13 cellular contexts compared by ENCODE assay signal in the genomic region with DNA sequence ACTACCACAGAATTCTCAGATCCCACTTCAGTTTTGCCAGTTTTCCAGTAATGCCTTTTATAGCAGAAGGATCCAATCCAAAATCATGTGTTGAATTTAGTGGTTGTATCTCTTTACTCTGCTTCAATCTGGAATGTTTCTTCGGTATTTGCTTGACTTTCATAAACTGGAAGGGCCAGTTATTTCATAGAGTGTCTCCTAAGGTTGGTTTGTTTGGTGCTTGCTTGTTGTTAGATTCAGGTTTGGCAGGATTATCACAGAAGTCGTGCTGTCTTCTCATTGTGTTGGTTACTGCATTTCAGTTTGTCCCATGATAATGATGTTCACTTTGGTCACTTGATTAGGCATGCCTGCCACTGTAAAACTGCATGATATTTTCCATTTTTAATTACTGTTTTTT. TPM values are rescaled to one million over a fixed set of nuclear protein-coding genes. Genes with fewer than 3 reads are reported as not detected.
DNase-seq lines count a peak whose midpoint lies in the region; ATAC-seq and TF ChIP-seq lines count a peak whose summit lies in the region.
"Had no signal": no experiment of that assay in that cellular context is flagged by ENCODE, and none has a peak within 500 bp of the region (broad histone marks: within the 10 kb centered on the region; RNA-seq: fewer than 3 reads in every experiment).

No MANE protein-coding gene starts in this region.

- no peak overlapping the region for H2AK9ac ChIP-seq in IMR-90 (replicated peaks; ENCODE audit: low read depth, low read length, poor library complexity)

- 80% methylated on average over 1 of the region's 2 CpGs; no CpG with 5 or more reads in 1 of the 2 experiments for WGBS in IMR-90 (ENCODE audit: extremely low coverage in 2 of 2, insufficient read length in 1 of 2), 2 experiments
- no CpG with 5 or more reads among the region's 2 CpGs for WGBS in trophoblast cell (ENCODE audit: extremely low coverage, insufficient coverage, insufficient read length)

- peak overlapping the region; percentile 75; the same call in 1 of the 2 replicates for H3K18ac ChIP-seq in IMR-90 (ENCODE audit: low read depth, low read length)
- no peak overlapping the region for H3K18ac ChIP-seq in trophoblast cell (ENCODE audit: low read length)

- H2BK12ac ChIP-seq in trophoblast cell (ENCODE audit: low read length), result no peak overlapping the region

- H3K14ac ChIP-seq in IMR-90 (replicated peaks; ENCODE audit: low read depth, low read length), result peak overlapping the region; percentile 30; the same call in 1 of the 2 replicates
- H3K14ac ChIP-seq in trophoblast cell (ENCODE audit: low read length), result no peak overlapping the region

- BruUV-seq in IMR-90 (replicated peaks; lab: Mats Ljungman, UMichigan), result no TSS peak

- no peaks in the 10 kb centered on the region for H4K20me1 ChIP-seq in IMR-90 (ENCODE audit: insufficient read depth, low read length)
- H4K20me1 ChIP-seq: BLaER1 treated with 17β-estradiol and CSF1 and Interleukin-3, amounts not matched to agents 10 nM and 100 nM had no signal

- TF ChIP-seq CTCF in IMR-90 (conservative IDR thresholded peaks at IDR 0.05; ENCODE audit: low read depth, low read length) (no peak), VCaP (conservative IDR thresholded peaks at IDR 0.05) (no peak)

- H3K27me3 ChIP-seq in IMR-90 (ENCODE audit: control insufficient read depth, insufficient read depth, low read length), result no peaks in the 10 kb centered on the region
- H3K27me3 ChIP-seq in trophoblast cell (ENCODE audit: insufficient read depth, low read length), result no peaks in the 10 kb centered on the region
- H3K27me3 ChIP-seq: BLaER1 treated with 17β-estradiol and CSF1 and Interleukin-3, amounts not matched to agents 10 nM and 100 nM had no signal

- dilution Hi-C loops in IMR-90 (cut with HindIII; ENCODE audit: low sequenced_read_pairs, unreplicated experiment), result no loop called here

- no peak overlapping the region for H2AFZ ChIP-seq in IMR-90 (replicated peaks; ENCODE audit: low read length, poor library complexity)
- no peak overlapping the region for H2AFZ ChIP-seq in trophoblast cell (ENCODE audit: insufficient read depth, low read length, poor library complexity)

- no peak overlapping the region for H2BK5ac ChIP-seq in IMR-90 (ENCODE audit: low read depth, low read length, poor library complexity, severe bottlenecking)
- no peak overlapping the region for H2BK5ac ChIP-seq in trophoblast cell (ENCODE audit: low read depth, low read length, poor library complexity)

- DNase-seq in IMR-90 (no peak), trophoblast cell (peak; percentile 4 to 62), anterior cingulate cortex (lab: John Stamatoyannopoulos, UW) (no peak), NCI-H1694 treated with DMSO at 0.1 percent for 48 hours (lab: John Stamatoyannopoulos, UW) (no peak)
- DNase-seq: Calu3; CD8-positive, alpha-beta T cell; DMS79 treated with DMSO at 0.1 percent for 48 hours; GF-D8 had no signal

- TF ChIP-seq POLR2A in IMR-90 (IDR thresholded peaks at IDR 0.05; ENCODE audit: low read depth, low read length), result no peak

- H3K4me3 ChIP-seq in IMR-90 (ENCODE audit: insufficient read depth, low read depth, low read length) (no peak overlapping the region), trophoblast cell (ENCODE audit: low read depth, low read length) (no peak overlapping the region)
- H3K4me3 ChIP-seq: BLaER1 treated with 17β-estradiol and CSF1 and Interleukin-3, amounts not matched to agents 10 nM and 100 nM; HAP-1 had no signal

- H3K56ac ChIP-seq in IMR-90 (ENCODE audit: extremely low read depth, insufficient read depth, low read length), result no peak overlapping the region

- H3K79me1 ChIP-seq in IMR-90 (ENCODE audit: low read depth in 1 of 2, low read length in 2 of 2) (peaks cover 14 to 52% of the 10 kb centered on the region in 2 experiments), trophoblast cell (ENCODE audit: low read length) (no peaks in the 10 kb centered on the region)

- H3K79me2 ChIP-seq in trophoblast cell (ENCODE audit: control insufficient read depth, insufficient read depth, low read length, poor library complexity), result no peaks in the 10 kb centered on the region

- H4K12ac ChIP-seq in trophoblast cell (ENCODE audit: low read depth, low read length), result no peak overlapping the region

- no peak for TF ChIP-seq RAD21 in IMR-90 (IDR thresholded peaks at IDR 0.05; ENCODE audit: low read length)

- no peak overlapping the region; the same call in 1 of the 2 replicates for H4K5ac ChIP-seq in IMR-90 (ENCODE audit: low read depth, low read length)

- POLR2A ChIA-PET in IMR-90 (lab: Charles Lee; ENCODE audit: unreplicated experiment), result no interaction called here

- H3K23ac ChIP-seq in IMR-90 (ENCODE audit: low read depth, low read length) (peak overlapping the region; percentile 35; the same call in 1 of the 2 replicates), trophoblast cell (ENCODE audit: low read length) (no peak overlapping the region)

- peaks cover 15% of the 10 kb centered on the region for H3K4me1 ChIP-seq in IMR-90 (ENCODE audit: control insufficient read depth, insufficient read depth, low read length)
- peaks cover 0 to 2% of the 10 kb centered on the region in 2 experiments for H3K4me1 ChIP-seq in trophoblast cell (ENCODE audit: control insufficient read depth in 1 of 2, insufficient read depth in 2 of 2, low read length in 2 of 2)
- H3K4me1 ChIP-seq: BLaER1 treated with 17β-estradiol and CSF1 and Interleukin-3, amounts not matched to agents 10 nM and 100 nM had no signal

- no peak overlapping the region for H2BK20ac ChIP-seq in IMR-90 (ENCODE audit: low read depth, low read length)

- ATAC-seq in IMR-90 (ENCODE audit: low read depth) (no peak), HG03432 (IDR thresholded peaks at IDR 0.05; ENCODE audit: unreplicated experiment) (no peak)
- ATAC-seq: CD8-positive, alpha-beta T cell had no signal

- no peak overlapping the region for H3K9ac ChIP-seq in IMR-90 (ENCODE audit: low read depth, low read length)
- H3K9ac ChIP-seq in trophoblast cell (ENCODE audit: low read length), result no peak overlapping the region
- H3K9ac ChIP-seq: BLaER1 treated with 17β-estradiol and CSF1 and Interleukin-3, amounts not matched to agents 10 nM and 100 nM had no signal

- CTCF ChIA-PET in IMR-90 (lab: Yijun Ruan, JAX), result interaction anchor here (0.6 kb wide), 2 partner anchors 27 to 179 kb away, joined by 3 to 4 read pairs; no protein-coding TSS in a partner anchor

- no peak overlapping the region for H4K8ac ChIP-seq in IMR-90 (ENCODE audit: low read depth in 2 of 2, low read length in 2 of 2)
- no peak overlapping the region for H4K8ac ChIP-seq in trophoblast cell (ENCODE audit: low read depth, low read length)

- peak overlapping the region; percentile 4; the same call in 1 of the 2 replicates for H2AK5ac ChIP-seq in IMR-90 (ENCODE audit: low read depth, low read length)
- no peak overlapping the region for H2AK5ac ChIP-seq in trophoblast cell (ENCODE audit: low read length)

- intact Hi-C loops in IMR-90 (cut with micrococcal nuclease), result no loop called here

- H3K4me2 ChIP-seq in IMR-90 (ENCODE audit: low read depth, low read length) (peak overlapping the region; percentile 33; the same call in 1 of the 2 replicates), trophoblast cell (ENCODE audit: low read length) (no peak overlapping the region)
- H3K4me2 ChIP-seq: BLaER1 treated with 17β-estradiol and CSF1 and Interleukin-3, amounts not matched to agents 10 nM and 100 nM had no signal

- H3K27ac ChIP-seq in IMR-90 (ENCODE audit: insufficient read depth, low read length) (no peak overlapping the region), VCaP (peak overlapping the region; percentile 40), trophoblast cell (ENCODE audit: low read depth, low read length) (no peak overlapping the region)
- H3K27ac ChIP-seq: BLaER1 treated with 17β-estradiol and CSF1 and Interleukin-3, amounts not matched to agents 10 nM and 100 nM had no signal

- in situ Hi-C loops in IMR-90 (cut with MboI; ENCODE audit: low sequenced_read_pairs), result no loop called here

- no peak overlapping the region for H2BK15ac ChIP-seq in IMR-90 (ENCODE audit: low read depth, low read length)

- H2BK120ac ChIP-seq in IMR-90 (ENCODE audit: low read depth, low read length) (no peak overlapping the region), trophoblast cell (ENCODE audit: insufficient read depth, low read length, poor library complexity) (no peak overlapping the region)

- 0 out of 2 replicates have a peak, but pooled peaks cover 3% of the 10 kb centered on the region for H3K9me1 ChIP-seq in IMR-90 (ENCODE audit: insufficient read depth, low read length)

- H3K9me3 ChIP-seq in IMR-90 (ENCODE audit: control insufficient read depth, insufficient read depth, low read length) (no peaks in the 10 kb centered on the region), trophoblast cell (ENCODE audit: insufficient read depth, low read depth, low read length) (peaks cover 1% of the 10 kb centered on the region)
- H3K9me3 ChIP-seq: BLaER1 treated with 17β-estradiol and CSF1 and Interleukin-3, amounts not matched to agents 10 nM and 100 nM; HAP-1 had no signal

- H4K91ac ChIP-seq in IMR-90 (ENCODE audit: insufficient read depth, low read depth, low read length) (no peak overlapping the region), trophoblast cell (ENCODE audit: low read depth, low read length) (no peak overlapping the region)

- no peaks in the 10 kb centered on the region for H3K36me3 ChIP-seq in IMR-90 (ENCODE audit: control insufficient read depth, insufficient read depth, low read length)
- no peaks in the 10 kb centered on the region for H3K36me3 ChIP-seq in trophoblast cell (ENCODE audit: control insufficient read depth in 1 of 2, insufficient read depth in 2 of 2, low read length in 2 of 2)
- H3K36me3 ChIP-seq: BLaER1 treated with 17β-estradiol and CSF1 and Interleukin-3, amounts not matched to agents 10 nM and 100 nM; HAP-1 had no signal

- no peak overlapping the region for H3K4ac ChIP-seq in IMR-90 (ENCODE audit: low read depth, low read length)
- no peak overlapping the region for H3K4ac ChIP-seq in trophoblast cell (ENCODE audit: low read depth, low read length)

TF ChIP-seq in IMR-90, 13 proteins besides CTCF, POLR2A, EP300 and RAD21 (continues in another document):
- TF ChIP-seq RCOR1 (IDR thresholded peaks at IDR 0.05; ENCODE audit: insufficient replicate concordance, low read length), result no peak
- TF ChIP-seq USF2 (IDR thresholded peaks at IDR 0.05; ENCODE audit: low read depth, low read length), result no peak
- TF ChIP-seq MAFK (IDR thresholded peaks at IDR 0.05; ENCODE audit: low read depth, low read length), result no peak
- no peak for TF ChIP-seq CEBPB (IDR thresholded peaks at IDR 0.05; ENCODE audit: low read depth, low read length)

RNA-seq across cellular contexts. Expression of gene TMEM200A, which starts 45.7 kb away (rescaled TPM):
- 37.1 and 47.8 TPM in 2 replicates for total RNA-seq in IMR-90 (2012; rRNA removed)
- polyA plus RNA-seq in IMR-90 (2012; rRNA removed), result 19.4 and 22.8 TPM in 2 replicates
- polyA plus RNA-seq in IMR-90 (2012; cell fraction: cytosol; rRNA removed), result 7.1 and 11.5 TPM in 2 replicates
- polyA plus RNA-seq in IMR-90 (2012; cell fraction: nucleus; rRNA removed; ENCODE audit: low replicate concordance), result 2.3 and 6.7 TPM in 2 replicates
- 2.7 and 2.8 TPM in 2 replicates for polyA plus RNA-seq in trophoblast cell (2013)
- total RNA-seq: Calu3, HT-29 had no signal

Comparison
In these comparisons a context has a peak if more than half of its experiments do, and no peak if none do; other contexts are left out.
1. DNase-seq: peak in trophoblast cell (2 of 2); none in IMR-90 (single experiment), anterior cingulate cortex (0 of 58) and NCI-H1694 treated with DMSO at 0.1 percent for 48 hours (single experiment).